9 cellular contexts compared by ENCODE assay signal in genomic region chr1:17128361-17128760, GRCh38. TPM values are rescaled to one million over a fixed set of nuclear protein-coding genes. Genes with fewer than 3 reads are reported as not detected.
DNase-seq lines count a peak whose midpoint lies in the region; ATAC-seq, FAIRE-seq and TF ChIP-seq lines count a peak whose summit lies in the region.
"Had no signal": no experiment of that assay in that cellular context is flagged by ENCODE, and none has a peak within 500 bp of the region (broad histone marks: within the 10 kb centered on the region; RNA-seq: fewer than 3 reads in every experiment).

No MANE protein-coding gene starts in this region.

- H3K79me2 ChIP-seq in PC-9 (ENCODE audit: low read depth) = no peaks in the 10 kb centered on the region
- no peaks in the 10 kb centered on the region for H3K79me2 ChIP-seq in trophoblast cell (ENCODE audit: control insufficient read depth, insufficient read depth, low read length, poor library complexity)
- H3K79me2 ChIP-seq: parathyroid adenoma had no signal

- no peak overlapping the region for H4K91ac ChIP-seq in trophoblast cell (ENCODE audit: low read depth, low read length)

- no peak overlapping the region for H2AK5ac ChIP-seq in trophoblast cell (ENCODE audit: low read length)

- no peak overlapping the region for H3K4ac ChIP-seq in trophoblast cell (ENCODE audit: low read depth, low read length)

- peaks cover 8% of the 10 kb centered on the region for H3K79me1 ChIP-seq in trophoblast cell (ENCODE audit: low read length)

- no peak overlapping the region for H4K12ac ChIP-seq in trophoblast cell (ENCODE audit: low read depth, low read length)

- peak; percentile 13 for FAIRE-seq in GM12891 (lab: Jason Lieb, UNC)

- POLR2A ChIA-PET in PC-9 (lab: Charles Lee; ENCODE audit: unreplicated experiment) = interaction anchor here (0.6 to 1.4 kb wide), 5 partner anchors 34 to 109 kb away, joined by 3 to 13 read pairs (median 9); no protein-coding TSS in a partner anchor

- H3K27me3 ChIP-seq in PC-9 (ENCODE audit: insufficient read depth, low read depth) = no peaks in the 10 kb centered on the region
- H3K27me3 ChIP-seq in trophoblast cell (ENCODE audit: insufficient read depth, low read length) = no peaks in the 10 kb centered on the region

- H3K36me3 ChIP-seq in PC-9 (ENCODE audit: low read depth) = no peaks in the 10 kb centered on the region
- no peaks in the 10 kb centered on the region for H3K36me3 ChIP-seq in trophoblast cell (ENCODE audit: control insufficient read depth in 1 of 2, insufficient read depth in 2 of 2, low read length in 2 of 2)

- no peak overlapping the region for H3K4me3 Mint-ChIP-seq in natural killer cell treated with Interleukin-12 subunit alpha and Interleukin-12 subunit beta and Interleukin-15 and Interleukin-18, amount 100 ng/mL, for 72 hours

- peaks cover 26% of the 10 kb centered on the region for H3F3A ChIP-seq in PC-9 (ENCODE audit: insufficient read depth, low read depth)

- no peak overlapping the region for H3K18ac ChIP-seq in trophoblast cell (ENCODE audit: low read length)

- no peak overlapping the region for H3K9ac ChIP-seq in trophoblast cell (ENCODE audit: low read length)
- H3K9ac ChIP-seq: parathyroid adenoma had no signal

- CTCF ChIA-PET in PC-9 (lab: Charles Lee) = interaction anchor here (0.7 to 1.4 kb wide), 3 partner anchors 109 to 312 kb away, joined by 3 to 9 read pairs (median 3); partner anchors contain the start of gene RCC2

- ATAC-seq in natural killer cell treated with Interleukin-12 subunit alpha and Interleukin-12 subunit beta and Interleukin-15 and Interleukin-18, amount 100 ng/mL, for 72 hours = no peak

- no CpG with 5 or more reads among the region's 5 CpGs for WGBS in trophoblast cell (ENCODE audit: extremely low coverage, insufficient coverage, insufficient read length)

- DNase-seq in GM12891 (ENCODE audit: insufficient read length, low spot score) (no peak), PC-9 (peak; percentile 65 to 95), epithelial cell of proximal tubule (ENCODE audit: low read depth) (peak; percentile 98), trophoblast cell (peak; percentile 80 to 97), NCI-H524 (lab: John Stamatoyannopoulos, UW) (no peak), NCI-H2227 treated with DMSO at 0.1 percent for 48 hours (lab: John Stamatoyannopoulos, UW) (no peak)
- no peak for DNase-seq in stimulated activated CD4-positive, alpha-beta T cell treated with anti-CD3 and anti-CD28 coated beads, Interleukin-2, amount 100 ng/mL, for 48 hours
- DNase-seq in natural killer cell treated with Interleukin-12 subunit alpha and Interleukin-12 subunit beta and Interleukin-15 and Interleukin-18, amount 100 ng/mL, for 72 hours (ENCODE audit: low spot score) = no peak

- no TSS peak for BruUV-seq in PC-9 (replicated peaks; lab: Mats Ljungman, UMichigan)

- H4K20me1 ChIP-seq in PC-9 (ENCODE audit: insufficient read depth) = no peaks in the 10 kb centered on the region

- peaks cover 39% of the 10 kb centered on the region for H3K4me1 ChIP-seq in PC-9 (replicated peaks; ENCODE audit: insufficient read depth)
- peaks cover 3% of the 10 kb centered on the region in 2 experiments for H3K4me1 ChIP-seq in trophoblast cell (ENCODE audit: control insufficient read depth in 1 of 2, insufficient read depth in 2 of 2, low read length in 2 of 2)
- H3K4me1 ChIP-seq: parathyroid adenoma had no signal

- H3K9me2 ChIP-seq in PC-9 (ENCODE audit: insufficient read depth) = no peaks in the 10 kb centered on the region

- TF ChIP-seq POLR2A in GM12891 (IDR thresholded peaks at IDR 0.05; ENCODE audit: low read depth, low read length) = no peak

- H3K4me3 ChIP-seq in PC-9 (no peak overlapping the region), epithelial cell of proximal tubule (ENCODE audit: low read depth, low read length) (no peak overlapping the region), trophoblast cell (ENCODE audit: low read depth, low read length) (no peak overlapping the region)

- H3K23ac ChIP-seq in trophoblast cell (ENCODE audit: low read length) = no peak overlapping the region

- no peak overlapping the region for H2BK120ac ChIP-seq in trophoblast cell (ENCODE audit: insufficient read depth, low read length, poor library complexity)

- H3K14ac ChIP-seq in trophoblast cell (ENCODE audit: low read length) = no peak overlapping the region

- no peaks in the 10 kb centered on the region for H3K9me3 ChIP-seq in PC-9 (ENCODE audit: insufficient read depth, low read depth)
- H3K9me3 ChIP-seq in trophoblast cell (ENCODE audit: insufficient read depth, low read depth, low read length) = no peaks in the 10 kb centered on the region

- peak overlapping the region; percentile 92 for H3K27ac ChIP-seq in PC-9
- H3K27ac ChIP-seq in trophoblast cell (ENCODE audit: low read depth, low read length) = peak overlapping the region; percentile 73
- H3K27ac ChIP-seq: parathyroid adenoma had no signal

- no peak overlapping the region for H3K27ac Mint-ChIP-seq in natural killer cell treated with Interleukin-12 subunit alpha and Interleukin-12 subunit beta and Interleukin-15 and Interleukin-18, amount 100 ng/mL, for 72 hours

- H2BK12ac ChIP-seq in trophoblast cell (ENCODE audit: low read length) = no peak overlapping the region

- peaks cover 0 to 3% of the 10 kb centered on the region in 2 donors for H3K4me1 Mint-ChIP-seq in natural killer cell treated with Interleukin-12 subunit alpha and Interleukin-12 subunit beta and Interleukin-15 and Interleukin-18, amount 100 ng/mL, for 72 hours (ENCODE audit: low read depth in 2 of 2)

- no peak for TF ChIP-seq CTCF in PC-9 (conservative IDR thresholded peaks at IDR 0.05)
- no peak for TF ChIP-seq CTCF in epithelial cell of proximal tubule (conservative IDR thresholded peaks at IDR 0.05; ENCODE audit: low read depth, low read length)

- no peak overlapping the region for H4K8ac ChIP-seq in trophoblast cell (ENCODE audit: low read depth, low read length)

- H2BK5ac ChIP-seq in trophoblast cell (ENCODE audit: low read depth, low read length, poor library complexity) = no peak overlapping the region

- no peaks in the 10 kb centered on the region for H3K36me3 Mint-ChIP-seq in natural killer cell treated with Interleukin-12 subunit alpha and Interleukin-12 subunit beta and Interleukin-15 and Interleukin-18, amount 100 ng/mL, for 72 hours

- H3K4me2 ChIP-seq in PC-9 (peak overlapping the region; percentile 62), trophoblast cell (ENCODE audit: low read length) (peak overlapping the region; percentile 33)

- no peaks in the 10 kb centered on the region for H3K9me3 Mint-ChIP-seq in natural killer cell treated with Interleukin-12 subunit alpha and Interleukin-12 subunit beta and Interleukin-15 and Interleukin-18, amount 100 ng/mL, for 72 hours

- intact Hi-C loops in PC-9 (cut with micrococcal nuclease; ENCODE audit: unreplicated experiment) = loop anchor here (1.0 to 5.0 kb wide), 5 partner anchors 40 to 349 kb away; no protein-coding TSS in a partner anchor

- peaks cover 2 to 5% of the 10 kb centered on the region in 2 donors for H3K27me3 Mint-ChIP-seq in natural killer cell treated with Interleukin-12 subunit alpha and Interleukin-12 subunit beta and Interleukin-15 and Interleukin-18, amount 100 ng/mL, for 72 hours

- H2AFZ ChIP-seq in PC-9 (no peak overlapping the region), trophoblast cell (ENCODE audit: insufficient read depth, low read length, poor library complexity) (no peak overlapping the region)
- H2AFZ ChIP-seq: parathyroid adenoma had no signal

TF ChIP-seq in GM12891, 5 proteins besides CTCF, POLR2A, EP300 and RAD21:
- no peak for TF ChIP-seq POLR2AphosphoS5 (IDR thresholded peaks at IDR 0.05; ENCODE audit: low read depth, low read length)
- TF ChIP-seq TAF1 (IDR thresholded peaks at IDR 0.05; ENCODE audit: low read depth, low read length) = no peak
- no peak for TF ChIP-seq POU2F2 (IDR thresholded peaks at IDR 0.05; ENCODE audit: low read depth, low read length)
- TF ChIP-seq SPI1 (IDR thresholded peaks at IDR 0.05; ENCODE audit: low read depth, low read length) = no peak
- no peak for TF ChIP-seq PAX5 (IDR thresholded peaks at IDR 0.05; ENCODE audit: insufficient read depth, low read length, severe bottlenecking)
TF ChIP-seq in GM12891: peak in this region for 0.

RNA-seq across cellular contexts. Expression of gene PADI2, which starts 9.1 kb away (rescaled TPM):
- polyA plus RNA-seq in GM12891 (2012; ENCODE audit: low read depth, missing spikeins) = 0.28 TPM
- total RNA-seq in PC-9 (2021) (14.0 and 16.7 TPM in 2 replicates), epithelial cell of proximal tubule (1.5 and 15.2 TPM in 2 replicates)
- polyA plus RNA-seq in trophoblast cell (2013) = 0.62 and 0.63 TPM in 2 replicates
- total RNA-seq in natural killer cell treated with Interleukin-12 subunit alpha and Interleukin-12 subunit beta and Interleukin-15 and Interleukin-18, amount 100 ng/mL, for 72 hours = not detected

Comparison
In these comparisons a context has a peak if more than half of its experiments do, and no peak if none do; other contexts are left out.
1. DNase-seq: peak in PC-9 (2 of 2), epithelial cell of proximal tubule (single experiment) and trophoblast cell (2 of 2); none in GM12891 (single experiment), stimulated activated CD4-positive, alpha-beta T cell treated with anti-CD3 and anti-CD28 coated beads, Interleukin-2, amount 100 ng/mL, for 48 hours (0 of 2), NCI-H524 (0 of 2), NCI-H2227 treated with DMSO at 0.1 percent for 48 hours (single experiment) and natural killer cell treated with Interleukin-12 subunit alpha and Interleukin-12 subunit beta and Interleukin-15 and Interleukin-18, amount 100 ng/mL, for 72 hours (single experiment).